Comparison of ENCODE assay signal across 11 cellular contexts in genomic region chr10:48605786-48606529, GRCh38. TPM values are rescaled to one million over a fixed set of nuclear protein-coding genes. Genes with fewer than 3 reads are reported as not detected.
DNase-seq lines count a peak whose midpoint lies in the region; ATAC-seq and TF ChIP-seq lines count a peak whose summit lies in the region.
"Had no signal": no experiment of that assay in that cellular context is flagged by ENCODE, and none has a peak within 500 bp of the region (broad histone marks: within the 10 kb centered on the region; RNA-seq: fewer than 3 reads in every experiment).

No MANE protein-coding gene starts in this region.

- no peaks in the 10 kb centered on the region for H4K20me1 ChIP-seq in smooth muscle cell (ENCODE audit: low read depth)

- CTCF ChIA-PET in activated CD8-positive, alpha-beta memory T cell treated with anti-CD3 and anti-CD28 coated beads, Interleukin-2, amount 10 ng/mL, durations not matched to agents 7 days and 5 days (lab: Charles Lee) = interaction anchor here (0.8 to 5.0 kb wide), 4 partner anchors 9 to 52 kb away, joined by 3 to 43 read pairs (median 9); no protein-coding TSS in a partner anchor

- H3K9me3 ChIP-seq in esophagus muscularis mucosa = no peaks in the 10 kb centered on the region
- no peaks in the 10 kb centered on the region for H3K9me3 ChIP-seq in smooth muscle cell (replicated peaks; ENCODE audit: low read depth)
- H3K9me3 ChIP-seq: right lobe of liver, thyroid gland had no signal

- H2AFZ ChIP-seq in smooth muscle cell (ENCODE audit: low read depth) = no peak overlapping the region

- no peak for TF ChIP-seq POLR2A in esophagus muscularis mucosa (IDR thresholded peaks at IDR 0.05; ENCODE audit: low read depth)

- intact Hi-C loops in esophagus muscularis mucosa (cut with DNase I) = no loop called here

- H3K27me3 ChIP-seq in esophagus muscularis mucosa (peaks cover 0 to 18% (median 0%) of the 10 kb centered on the region in 4 donors), smooth muscle cell (ENCODE audit: low read depth) (peaks cover 13% of the 10 kb centered on the region)
- H3K27me3 ChIP-seq: thyroid gland had no signal

- H3K27me3 Mint-ChIP-seq in activated CD8-positive, alpha-beta memory T cell treated with anti-CD3 and anti-CD28 coated beads, Interleukin-2, amount 10 ng/mL, durations not matched to agents 7 days and 5 days = peaks cover 37% of the 10 kb centered on the region

- H3F3A ChIP-seq in smooth muscle cell (ENCODE audit: low read depth) = no peaks in the 10 kb centered on the region

- ATAC-seq in activated CD8-positive, alpha-beta memory T cell treated with anti-CD3 and anti-CD28 coated beads, Interleukin-2, amount 10 ng/mL, durations not matched to agents 7 days and 5 days = no peak
- ATAC-seq in GM18868 (IDR thresholded peaks at IDR 0.05; ENCODE audit: unreplicated experiment) = no peak

- peak; percentile 34 for DNase-seq in activated CD8-positive, alpha-beta memory T cell treated with anti-CD3 and anti-CD28 coated beads, Interleukin-2, amount 10 ng/mL, durations not matched to agents 7 days and 5 days
- DNase-seq in activated CD8-positive, alpha-beta memory T cell treated with anti-CD3 and anti-CD28 coated beads, Interleukin-2, amount 50 U/mL, for 4 hours = no peak
- DNase-seq in RPMI7951 (ENCODE audit: low read depth) = peak; percentile 79
- DNase-seq in esophagus muscularis mucosa (ENCODE audit: extremely low spot score) = peak; percentile 57
- DNase-seq in smooth muscle cell (lab: John Stamatoyannopoulos, UW; ENCODE audit: unreplicated experiment) = no peak
- DNase-seq in activated naive CD4-positive, alpha-beta T cell treated with Interleukin-2 at 50 U/mL for 16 hours = no peak
- no peak for DNase-seq in NCI-H69 (lab: John Stamatoyannopoulos, UW)
- DNase-seq: DMS153, thyroid gland had no signal

- no peak overlapping the region for H3K4me2 ChIP-seq in smooth muscle cell

- H3K36me3 ChIP-seq in esophagus muscularis mucosa = no peaks in the 10 kb centered on the region
- no peaks in the 10 kb centered on the region for H3K36me3 ChIP-seq in smooth muscle cell (ENCODE audit: low read depth)
- H3K36me3 ChIP-seq: right lobe of liver, thyroid gland had no signal

- H3K4me1 ChIP-seq in esophagus muscularis mucosa = peaks cover 11 to 31% (median 20%) of the 10 kb centered on the region in 4 donors
- no peaks in the 10 kb centered on the region for H3K4me1 ChIP-seq in smooth muscle cell (ENCODE audit: low read depth)

- no peaks in the 10 kb centered on the region for H3K36me3 Mint-ChIP-seq in activated CD8-positive, alpha-beta memory T cell treated with anti-CD3 and anti-CD28 coated beads, Interleukin-2, amount 10 ng/mL, durations not matched to agents 7 days and 5 days

- H3K9me3 Mint-ChIP-seq in activated CD8-positive, alpha-beta memory T cell treated with anti-CD3 and anti-CD28 coated beads, Interleukin-2, amount 10 ng/mL, durations not matched to agents 7 days and 5 days (ENCODE audit: low read depth) = no peaks in the 10 kb centered on the region

- H3K27ac ChIP-seq in esophagus muscularis mucosa (replicated peaks in 1 of 4) (no peak overlapping the region), smooth muscle cell (ENCODE audit: low read depth) (peak overlapping the region; percentile 81)
- H3K27ac ChIP-seq: right lobe of liver, thyroid gland had no signal

- H3K27ac Mint-ChIP-seq in activated CD8-positive, alpha-beta memory T cell treated with anti-CD3 and anti-CD28 coated beads, Interleukin-2, amount 10 ng/mL, durations not matched to agents 7 days and 5 days = no peak overlapping the region

- peaks cover 2% of the 10 kb centered on the region for H3K4me1 Mint-ChIP-seq in activated CD8-positive, alpha-beta memory T cell treated with anti-CD3 and anti-CD28 coated beads, Interleukin-2, amount 10 ng/mL, durations not matched to agents 7 days and 5 days

- H3K4me3 ChIP-seq in esophagus muscularis mucosa (no peak overlapping the region), smooth muscle cell (no peak overlapping the region)

- WGBS in esophagus muscularis mucosa = 95% methylated on average over 6 of the region's 7 CpGs
- WGBS in smooth muscle cell (ENCODE audit: low lambda C conversion rate) = 89% methylated on average over 7 of the region's 7 CpGs

- TF ChIP-seq CTCF in esophagus muscularis mucosa (IDR thresholded peaks at IDR 0.05) = no peak
- no peak for TF ChIP-seq CTCF in smooth muscle cell (IDR thresholded peaks at IDR 0.05; ENCODE audit: borderline replicate concordance, insufficient read depth, poor library complexity, severe bottlenecking)

- TF ChIP-seq EP300 in esophagus muscularis mucosa (IDR thresholded peaks at IDR 0.05) = no peak

- no peak overlapping the region for H3K4me3 Mint-ChIP-seq in activated CD8-positive, alpha-beta memory T cell treated with anti-CD3 and anti-CD28 coated beads, Interleukin-2, amount 10 ng/mL, durations not matched to agents 7 days and 5 days

- H3K79me2 ChIP-seq in smooth muscle cell (ENCODE audit: low read depth) = no peaks in the 10 kb centered on the region

- H3K9ac ChIP-seq in smooth muscle cell (ENCODE audit: low read depth) = no peak overlapping the region

RNA-seq across cellular contexts. Expression of gene ARHGAP22, which starts 1.1 kb away (rescaled TPM):
- not detected for total RNA-seq in activated CD8-positive, alpha-beta memory T cell treated with anti-CD3 and anti-CD28 coated beads, Interleukin-2, amount 10 ng/mL, durations not matched to agents 7 days and 5 days
- total RNA-seq in RPMI7951 (2014; rRNA removed; shearing (Covaris generic)) = 20.7 and 31.0 TPM in 2 replicates
- total RNA-seq in esophagus muscularis mucosa (1 to 10 TPM; 2.2 to 9.1 (median 4.8) TPM), smooth muscle cell (8.8 and 9.9 TPM in 2 replicates)
- 1.8 and 2.4 TPM in 2 replicates for polyA plus RNA-seq in smooth muscle cell

Comparison
In these comparisons a context has a peak if more than half of its experiments do, and no peak if none do; other contexts are left out.
1. DNase-seq: peak in activated CD8-positive, alpha-beta memory T cell treated with anti-CD3 and anti-CD28 coated beads, Interleukin-2, amount 10 ng/mL, durations not matched to agents 7 days and 5 days (single experiment), RPMI7951 (single experiment) and esophagus muscularis mucosa (single experiment); none in activated CD8-positive, alpha-beta memory T cell treated with anti-CD3 and anti-CD28 coated beads, Interleukin-2, amount 50 U/mL, for 4 hours (single experiment), smooth muscle cell (single experiment), activated naive CD4-positive, alpha-beta T cell treated with Interleukin-2 at 50 U/mL for 16 hours (single experiment) and NCI-H69 (single experiment).